Comparison of ENCODE assay signal across 1 cellular context in genomic region chr10:24901686-24902399, GRCh38.
TF ChIP-seq lines count a peak whose summit lies in the region.

No MANE protein-coding gene starts in this region.

TF ChIP-seq in K562, 482 proteins besides CTCF, POLR2A, EP300 and RAD21 (continued from another document and continues in another):
- no peak for TF ChIP-seq THRA (IDR thresholded peaks at IDR 0.05)
- peak; percentile 63 for TF ChIP-seq DACH1 (IDR thresholded peaks at IDR 0.05; ENCODE audit: partially characterized antibody)
- no peak for TF ChIP-seq ZNF57 (CRISPR knock-in tag; IDR thresholded peaks at IDR 0.05)
- 0 out of 2 replicates have a peak, but pooled peaks have one; percentile 5 for TF ChIP-seq MYNN (IDR thresholded peaks at IDR 0.05)
- no peak for TF ChIP-seq MYNN (CRISPR knock-in tag; IDR thresholded peaks at IDR 0.05)
- TF ChIP-seq ZNF589 (CRISPR knock-in tag; IDR thresholded peaks at IDR 0.05; ENCODE audit: low read depth): no peak
- no peak for TF ChIP-seq ZNF766 (CRISPR knock-in tag; conservative IDR thresholded peaks at IDR 0.05)
- no peak for TF ChIP-seq NR4A1 (CRISPR knock-in tag; IDR thresholded peaks at IDR 0.05)
- no peak for TF ChIP-seq NR4A1 (tag; IDR thresholded peaks at IDR 0.05)
- TF ChIP-seq CREB5 (CRISPR knock-in tag; IDR thresholded peaks at IDR 0.05): no peak
- no peak for TF ChIP-seq ZNF395 (CRISPR knock-in tag; IDR thresholded peaks at IDR 0.05)
- no peak for TF ChIP-seq BDP1 (IDR thresholded peaks at IDR 0.05; ENCODE audit: insufficient read depth, insufficient read length)
- TF ChIP-seq PURB (CRISPR knock-in tag; IDR thresholded peaks at IDR 0.05; ENCODE audit: low read depth): no peak
- TF ChIP-seq ZNF79 (CRISPR knock-in tag; IDR thresholded peaks at IDR 0.05; ENCODE audit: low read depth): no peak
- TF ChIP-seq ZNF3 (CRISPR knock-in tag; IDR thresholded peaks at IDR 0.05): no peak
- no peak for TF ChIP-seq ZNF280A (IDR thresholded peaks at IDR 0.05; ENCODE audit: low read depth, partially characterized antibody)
- TF ChIP-seq EP400 (IDR thresholded peaks at IDR 0.05): no peak
- no peak for TF ChIP-seq NELFE (IDR thresholded peaks at IDR 0.05; ENCODE audit: insufficient read depth, insufficient read length)
- TF ChIP-seq, protein P1, sequence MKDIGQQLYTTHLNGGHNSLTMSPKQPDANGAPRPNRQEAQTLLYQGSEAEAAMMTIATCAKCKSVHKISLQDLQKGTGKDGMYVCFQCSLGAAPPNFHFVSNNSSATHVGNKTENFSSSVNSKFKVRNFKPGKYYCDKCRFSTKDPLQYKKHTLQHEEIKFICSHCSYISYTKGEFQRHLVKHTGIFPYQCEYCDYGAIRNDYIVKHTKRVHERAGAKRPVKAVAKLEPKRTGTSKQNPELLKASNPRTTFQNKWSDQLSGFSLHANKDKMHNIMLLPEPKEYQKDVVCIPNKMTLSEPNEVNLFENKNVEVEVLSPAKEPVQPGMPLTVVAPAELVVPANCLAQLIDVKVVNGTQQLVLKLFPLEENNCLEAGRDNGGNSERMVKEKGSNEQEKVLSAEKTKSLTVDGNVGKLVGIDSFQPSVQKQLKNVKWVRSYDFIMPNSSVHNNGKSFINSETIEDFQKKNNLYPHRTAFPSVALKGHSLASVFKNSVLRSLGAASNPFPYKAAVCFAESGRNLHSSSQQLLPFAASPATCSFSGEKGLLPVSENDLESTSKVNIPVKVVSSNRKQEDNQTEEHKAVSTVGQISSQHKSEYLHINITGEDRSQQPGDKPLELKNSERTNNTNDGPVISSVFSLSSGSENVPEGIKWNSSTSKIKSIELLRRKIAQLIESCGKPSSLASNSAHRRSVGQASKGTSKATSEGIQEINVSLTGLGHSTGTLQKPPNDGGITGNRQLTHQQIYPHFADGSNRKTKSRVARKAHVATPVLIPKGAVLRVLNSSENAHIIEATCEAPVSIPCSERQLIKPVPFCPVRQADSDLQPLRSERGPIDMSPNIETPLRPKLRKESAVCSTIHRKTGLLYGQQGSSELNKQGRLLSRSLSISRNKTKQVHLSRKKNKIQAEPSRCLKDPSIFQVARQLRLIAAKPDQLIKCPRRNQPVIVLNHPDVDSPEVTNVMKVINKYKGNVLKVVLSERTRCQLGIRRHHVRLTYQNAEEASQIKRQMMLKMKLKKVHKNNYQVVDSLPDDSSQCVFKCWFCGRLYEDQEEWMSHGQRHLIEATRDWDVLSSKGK (CRISPR knock-in tag; IDR thresholded peaks at IDR 0.05): no peak
- no peak for TF ChIP-seq GABPB2 (CRISPR knock-in tag; conservative IDR thresholded peaks at IDR 0.05)
- no peak for TF ChIP-seq AFF1 (IDR thresholded peaks at IDR 0.05; ENCODE audit: low read depth in 1 of 2, partially characterized antibody in 2 of 2)
- TF ChIP-seq DNMT1 (IDR thresholded peaks at IDR 0.05): no peak
- TF ChIP-seq GATA2 (CRISPR knock-in tag; IDR thresholded peaks at IDR 0.05): no peak
- TF ChIP-seq STAT5A (IDR thresholded peaks at IDR 0.05; ENCODE audit: borderline replicate concordance, low read length): no peak; the same call in 1 of the 2 replicates
- peak; percentile 54 for TF ChIP-seq CBFA2T2 (conservative IDR thresholded peaks at IDR 0.05)
- no peak for TF ChIP-seq SRSF9 (IDR thresholded peaks at IDR 0.05; ENCODE audit: borderline replicate concordance, low read depth, low read length)
- no peak for TF ChIP-seq NCOA4 (IDR thresholded peaks at IDR 0.05; ENCODE audit: partially characterized antibody)
- no peak for TF ChIP-seq ZNF717 (CRISPR knock-in tag; IDR thresholded peaks at IDR 0.05)
- no peak for TF ChIP-seq ATF6 (CRISPR knock-in tag; IDR thresholded peaks at IDR 0.05)
- no peak for TF ChIP-seq MBD1 (CRISPR knock-in tag; IDR thresholded peaks at IDR 0.05)
- no peak for TF ChIP-seq TFAM (CRISPR knock-in tag; conservative IDR thresholded peaks at IDR 0.05)
- no peak for TF ChIP-seq SIN3B (IDR thresholded peaks at IDR 0.05; ENCODE audit: low read depth)
- no peak for TF ChIP-seq ILK (tag; IDR thresholded peaks at IDR 0.05; ENCODE audit: borderline replicate concordance, low read depth)
- TF ChIP-seq ZSCAN29 (IDR thresholded peaks at IDR 0.05): no peak
- TF ChIP-seq BRD4 (IDR thresholded peaks at IDR 0.05): no peak
- TF ChIP-seq ZNF175 (CRISPR knock-in tag; IDR thresholded peaks at IDR 0.05; ENCODE audit: low read depth): no peak
- TF ChIP-seq ZNF124 (CRISPR knock-in tag; IDR thresholded peaks at IDR 0.05): no peak
- TF ChIP-seq CAMTA2 (CRISPR knock-in tag; conservative IDR thresholded peaks at IDR 0.05): no peak
- TF ChIP-seq FOXO4 (CRISPR knock-in tag; IDR thresholded peaks at IDR 0.05): no peak
- TF ChIP-seq SMAD4 (CRISPR knock-in tag; conservative IDR thresholded peaks at IDR 0.05): no peak
- no peak for TF ChIP-seq CCNT2 (IDR thresholded peaks at IDR 0.05; ENCODE audit: borderline replicate concordance, extremely low read depth, insufficient read length, low read depth, low read length)
- no peak for TF ChIP-seq FOXP4 (CRISPR knock-in tag; IDR thresholded peaks at IDR 0.05; ENCODE audit: borderline replicate concordance)
- no peak for TF ChIP-seq NCOA2 (IDR thresholded peaks at IDR 0.05; ENCODE audit: partially characterized antibody in 2 of 2)
- TF ChIP-seq YBX1 (IDR thresholded peaks at IDR 0.05): no peak
- no peak for TF ChIP-seq FOXP1 (CRISPR knock-in tag; IDR thresholded peaks at IDR 0.05)
- TF ChIP-seq SNIP1 (IDR thresholded peaks at IDR 0.05; ENCODE audit: low read depth): no peak
